ENCODE assay signal across 8 cellular contexts in the genomic region with DNA sequence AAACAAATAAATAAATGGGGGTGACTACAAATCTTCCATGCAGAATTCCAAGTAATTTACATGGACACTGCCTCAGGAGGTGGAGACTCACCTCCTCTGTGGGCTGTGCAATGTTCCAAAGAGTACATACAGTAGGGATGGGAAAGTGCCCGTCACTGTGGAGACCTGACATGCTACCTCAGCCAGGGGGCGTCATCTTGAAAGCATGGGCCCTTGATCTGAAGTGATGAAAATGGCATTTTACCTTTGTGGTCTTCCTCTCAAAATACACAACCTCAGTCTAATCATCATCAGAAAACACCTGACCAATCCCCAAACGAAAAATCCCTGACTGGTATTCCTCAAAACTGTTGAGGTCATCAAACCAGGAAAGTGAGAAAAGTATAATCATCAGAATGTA. TPM values are rescaled to one million over a fixed set of nuclear protein-coding genes. Genes with fewer than 3 reads are reported as not detected.
DNase-seq lines count a peak whose midpoint lies in the region; ATAC-seq, FAIRE-seq and TF ChIP-seq lines count a peak whose summit lies in the region.

No MANE protein-coding gene starts in this region.

- H3K4me3 ChIP-seq in epithelial cell of proximal tubule (ENCODE audit: low read depth, low read length) (no peak overlapping the region), thyroid gland (replicated peaks in 1 of 3) (no peak overlapping the region)

- intact Hi-C loops in thyroid gland (cut with DNase I), result no loop called here

- no peaks in the 10 kb centered on the region for H3K27me3 ChIP-seq in thyroid gland

- TF ChIP-seq POLR2A in thyroid gland (IDR thresholded peaks at IDR 0.05), result no peak

- no peaks in the 10 kb centered on the region for H3K4me1 ChIP-seq in thyroid gland

- FAIRE-seq in RCC 7860 (lab: Jason Lieb, UNC), result no peak

- 42 to 43% methylated on average over 3 of the region's 3 CpGs for WGBS in thyroid gland, 2 donors

- H3K36me3 ChIP-seq in thyroid gland, result peaks cover 0 to 6% of the 10 kb centered on the region in 2 donors

- no peak overlapping the region for H3K27ac ChIP-seq in thyroid gland

- peak; percentile 30 for TF ChIP-seq CTCF in AG09319 (IDR thresholded peaks at IDR 0.05; ENCODE audit: low read depth, low read length)
- peak; percentile 49 for TF ChIP-seq CTCF in GM10266 (IDR thresholded peaks at IDR 0.05; ENCODE audit: control insufficient read depth, insufficient read depth, low read depth, missing control alignments)
- TF ChIP-seq CTCF in epithelial cell of proximal tubule (conservative IDR thresholded peaks at IDR 0.05; ENCODE audit: low read depth, low read length), result peak; percentile 65
- TF ChIP-seq CTCF in thyroid gland (IDR thresholded peaks at IDR 0.05), result peak in 4 of 6 experiments; percentile 11 to 28 (median 24)

- no peaks in the 10 kb centered on the region for H3K9me3 ChIP-seq in thyroid gland

- no peak for DNase-seq in AG09319 (ENCODE audit: extremely low read depth, low read depth)
- peak; percentile 58 for DNase-seq in GM10266 (ENCODE audit: extremely low spot score)
- peak; percentile 11 for DNase-seq in RCC 7860 (ENCODE audit: low spot score)
- DNase-seq in epithelial cell of proximal tubule (ENCODE audit: low read depth), result no peak
- DNase-seq in thyroid gland, result peak in 1 of 2 donors; percentile 30

- ATAC-seq in HG02623 (IDR thresholded peaks at IDR 0.05; ENCODE audit: unreplicated experiment) (no peak), HG02588 (IDR thresholded peaks at IDR 0.05; ENCODE audit: unreplicated experiment) (no peak), HG03457 (IDR thresholded peaks at IDR 0.05; ENCODE audit: unreplicated experiment) (no peak)

RNA-seq across cellular contexts. Expression of a gene that starts 48.4 kb away (rescaled TPM):
- total RNA-seq in epithelial cell of proximal tubule, result 46.0 and 61.7 TPM in 2 replicates
- total RNA-seq in thyroid gland, result 10 to 100 TPM; 49.4 to 61.9 (median 50.9) TPM

Comparison
In these comparisons a context has a peak if more than half of its experiments do, and no peak if none do; other contexts are left out.
1. DNase-seq: peak in GM10266 (single experiment) and RCC 7860 (single experiment); none in AG09319 (single experiment) and epithelial cell of proximal tubule (single experiment).
2. Peak in every context shown above with its lines, with median percentiles within 50 percentile points of each other: CTCF ChIP-seq.